In genomic region chr19:48269617-48270026, GRCh38 we compare ENCODE assay signal across 8 cellular contexts. TPM values are rescaled to one million over a fixed set of nuclear protein-coding genes. Genes with fewer than 3 reads are reported as not detected.
DNase-seq lines count a peak whose midpoint lies in the region; ATAC-seq, FAIRE-seq and TF ChIP-seq lines count a peak whose summit lies in the region.
"Not testable (repeated sequence)": the region's sequence is repeated elsewhere in the genome, so short reads cannot be mapped to it uniquely, and the experiment has no call there.

No MANE protein-coding gene starts in this region.

- H3K9ac ChIP-seq in BLaER1: peak overlapping the region; percentile 85
- H3K9ac ChIP-seq in endodermal cell (ENCODE audit: extremely low read depth, low read length, poor library complexity, severe bottlenecking): not testable (repeated sequence)

- H3K9me3 ChIP-seq in BLaER1; naive thymus-derived CD4-positive, alpha-beta T cell (ENCODE audit: control insufficient read depth in 2 of 3, low read length in 3 of 3): not testable (repeated sequence)
- peaks cover 10% of the 10 kb centered on the region for H3K9me3 ChIP-seq in endodermal cell (ENCODE audit: control insufficient read depth, low read length)

- H4K20me1 ChIP-seq in BLaER1: not testable (repeated sequence)

- POLR2A ChIA-PET in activated CD4-positive, alpha-beta memory T cell treated with anti-CD3 and anti-CD28 coated beads, Interleukin-2, amount 10 ng/mL, durations not matched to agents 7 days and 5 days (lab: Charles Lee): not testable (repeated sequence)
- POLR2A ChIA-PET in naive thymus-derived CD4-positive, alpha-beta T cell (lab: Charles Lee): interaction anchor here (0.7 kb wide), 1 partner anchor 49 kb away, joined by 3 read pairs; no protein-coding TSS in a partner anchor

- H3K4me3 ChIP-seq in BLaER1: peak overlapping the region; percentile 76
- H3K4me3 ChIP-seq in endodermal cell (ENCODE audit: low read length); naive thymus-derived CD4-positive, alpha-beta T cell (ENCODE audit: low read length): not testable (repeated sequence)

- H3K4me1 ChIP-seq in BLaER1: peaks cover 56% of the 10 kb centered on the region
- H3K4me1 ChIP-seq in endodermal cell (ENCODE audit: control insufficient read depth, insufficient read depth, low read length); naive thymus-derived CD4-positive, alpha-beta T cell (ENCODE audit: control insufficient read depth in 2 of 2, insufficient read depth in 2 of 2, low read length in 2 of 2): not testable (repeated sequence)

- TF ChIP-seq POLR2A in GM12891 (IDR thresholded peaks at IDR 0.05; ENCODE audit: low read depth, low read length): not testable (repeated sequence)

- ATAC-seq in naive thymus-derived CD4-positive, alpha-beta T cell; stimulated activated effector memory CD8-positive, alpha-beta T cell treated with anti-CD3 and anti-CD28 coated beads, Interleukin-12 subunit alpha, Interleukin-12 subunit beta, amount 100 ng/mL, for 72 hours: not testable (repeated sequence)

- H3K4me2 ChIP-seq in BLaER1: peak overlapping the region; percentile 82

- H3K27ac Mint-ChIP-seq in activated CD4-positive, alpha-beta memory T cell treated with anti-CD3 and anti-CD28 coated beads, Interleukin-2, amount 10 ng/mL, durations not matched to agents 7 days and 5 days; activated naive CD8-positive, alpha-beta T cell treated with anti-CD3 and anti-CD28 coated beads for 36 hours; stimulated activated effector memory CD8-positive, alpha-beta T cell treated with anti-CD3 and anti-CD28 coated beads, Interleukin-12 subunit alpha, Interleukin-12 subunit beta, amount 100 ng/mL, for 72 hours: not testable (repeated sequence)
- H3K27ac Mint-ChIP-seq in endodermal cell: peak overlapping the region; percentile 89
- peak overlapping the region in 4 of 9 donors; percentile 12 to 71 (median 23) for H3K27ac Mint-ChIP-seq in naive thymus-derived CD4-positive, alpha-beta T cell

- peaks cover 17% of the 10 kb centered on the region for H3K27me3 Mint-ChIP-seq in activated CD4-positive, alpha-beta memory T cell treated with anti-CD3 and anti-CD28 coated beads, Interleukin-2, amount 10 ng/mL, durations not matched to agents 7 days and 5 days
- peaks cover 17% of the 10 kb centered on the region for H3K27me3 Mint-ChIP-seq in activated naive CD8-positive, alpha-beta T cell treated with anti-CD3 and anti-CD28 coated beads for 36 hours
- H3K27me3 Mint-ChIP-seq in endodermal cell (ENCODE audit: insufficient read depth): peaks cover 25% of the 10 kb centered on the region
- peaks cover 0 to 31% (median 11%) of the 10 kb centered on the region in 5 donors for H3K27me3 Mint-ChIP-seq in naive thymus-derived CD4-positive, alpha-beta T cell

- H3K36me3 Mint-ChIP-seq in activated CD4-positive, alpha-beta memory T cell treated with anti-CD3 and anti-CD28 coated beads, Interleukin-2, amount 10 ng/mL, durations not matched to agents 7 days and 5 days (ENCODE audit: low read depth); activated naive CD8-positive, alpha-beta T cell treated with anti-CD3 and anti-CD28 coated beads for 36 hours; naive thymus-derived CD4-positive, alpha-beta T cell; stimulated activated effector memory CD8-positive, alpha-beta T cell treated with anti-CD3 and anti-CD28 coated beads, Interleukin-12 subunit alpha, Interleukin-12 subunit beta, amount 100 ng/mL, for 72 hours: not testable (repeated sequence)
- peaks cover 10% of the 10 kb centered on the region for H3K36me3 Mint-ChIP-seq in endodermal cell (ENCODE audit: low read depth)

- peak overlapping the region; percentile 97 for H3K27ac ChIP-seq in BLaER1
- H3K27ac ChIP-seq in endodermal cell (ENCODE audit: low read depth, low read length); naive thymus-derived CD4-positive, alpha-beta T cell (ENCODE audit: low read depth, low read length): not testable (repeated sequence)

- DNase-seq in GM12891 (ENCODE audit: insufficient read length, low spot score); activated CD4-positive, alpha-beta memory T cell treated with anti-CD3 and anti-CD28 coated beads, Interleukin-2, amount 10 ng/mL, durations not matched to agents 7 days and 5 days; activated naive CD8-positive, alpha-beta T cell treated with anti-CD3 and anti-CD28 coated beads for 36 hours; naive thymus-derived CD4-positive, alpha-beta T cell; stimulated activated effector memory CD8-positive, alpha-beta T cell treated with anti-CD3 and anti-CD28 coated beads, Interleukin-12 subunit alpha, Interleukin-12 subunit beta, amount 100 ng/mL, for 72 hours (ENCODE audit: low spot score in 2 of 2): not testable (repeated sequence)
- DNase-seq in RKO (ENCODE audit: low spot score) (peak; percentile 43), endodermal cell (peak; percentile 59)

- not testable (repeated sequence) for H3K27me3 ChIP-seq in BLaER1; endodermal cell (ENCODE audit: control insufficient read depth, insufficient read depth, low read length, poor library complexity, severe bottlenecking); naive thymus-derived CD4-positive, alpha-beta T cell (ENCODE audit: control insufficient read depth in 2 of 2, insufficient read depth in 2 of 2, low read length in 2 of 2)

- peak; percentile 47 for FAIRE-seq in GM12891 (lab: Jason Lieb, UNC)

- TF ChIP-seq CTCF in endodermal cell (conservative IDR thresholded peaks at IDR 0.05): not testable (repeated sequence)

- H3K36me3 ChIP-seq in BLaER1; endodermal cell (ENCODE audit: control insufficient read depth, insufficient read depth, low read length); naive thymus-derived CD4-positive, alpha-beta T cell (ENCODE audit: control insufficient read depth in 2 of 3, insufficient read depth in 3 of 3, low read length in 3 of 3): not testable (repeated sequence)

- H3K4me3 Mint-ChIP-seq in activated CD4-positive, alpha-beta memory T cell treated with anti-CD3 and anti-CD28 coated beads, Interleukin-2, amount 10 ng/mL, durations not matched to agents 7 days and 5 days: peak overlapping the region; percentile 14
- H3K4me3 Mint-ChIP-seq in activated naive CD8-positive, alpha-beta T cell treated with anti-CD3 and anti-CD28 coated beads for 36 hours: peak overlapping the region; percentile 55
- peak overlapping the region; percentile 75 for H3K4me3 Mint-ChIP-seq in endodermal cell
- H3K4me3 Mint-ChIP-seq in naive thymus-derived CD4-positive, alpha-beta T cell: peak overlapping the region; percentile 38 to 92 (median 76)
- H3K4me3 Mint-ChIP-seq in stimulated activated effector memory CD8-positive, alpha-beta T cell treated with anti-CD3 and anti-CD28 coated beads, Interleukin-12 subunit alpha, Interleukin-12 subunit beta, amount 100 ng/mL, for 72 hours: peak overlapping the region; percentile 98

- H3K9me3 Mint-ChIP-seq in activated CD4-positive, alpha-beta memory T cell treated with anti-CD3 and anti-CD28 coated beads, Interleukin-2, amount 10 ng/mL, durations not matched to agents 7 days and 5 days; activated naive CD8-positive, alpha-beta T cell treated with anti-CD3 and anti-CD28 coated beads for 36 hours; naive thymus-derived CD4-positive, alpha-beta T cell; stimulated activated effector memory CD8-positive, alpha-beta T cell treated with anti-CD3 and anti-CD28 coated beads, Interleukin-12 subunit alpha, Interleukin-12 subunit beta, amount 100 ng/mL, for 72 hours: not testable (repeated sequence)
- H3K9me3 Mint-ChIP-seq in endodermal cell: peaks cover 13% of the 10 kb centered on the region

- CTCF ChIA-PET in activated CD4-positive, alpha-beta memory T cell treated with anti-CD3 and anti-CD28 coated beads, Interleukin-2, amount 10 ng/mL, durations not matched to agents 7 days and 5 days (lab: Charles Lee): interaction anchor here (1.7 to 3.7 kb wide), 3 partner anchors 9 to 64 kb away, joined by 4 to 21 read pairs (median 8); no protein-coding TSS in a partner anchor
- CTCF ChIA-PET in naive thymus-derived CD4-positive, alpha-beta T cell (lab: Charles Lee): interaction anchor here (0.6 to 1.8 kb wide), 7 partner anchors 9 to 315 kb away, joined by 3 to 8 read pairs (median 5); no protein-coding TSS in a partner anchor

- peaks cover 24% of the 10 kb centered on the region for H3K4me1 Mint-ChIP-seq in activated CD4-positive, alpha-beta memory T cell treated with anti-CD3 and anti-CD28 coated beads, Interleukin-2, amount 10 ng/mL, durations not matched to agents 7 days and 5 days
- H3K4me1 Mint-ChIP-seq in activated naive CD8-positive, alpha-beta T cell treated with anti-CD3 and anti-CD28 coated beads for 36 hours: peaks cover 13% of the 10 kb centered on the region
- H3K4me1 Mint-ChIP-seq in endodermal cell: not testable (repeated sequence)
- peaks cover 16 to 30% (median 20%) of the 10 kb centered on the region in 7 donors for H3K4me1 Mint-ChIP-seq in naive thymus-derived CD4-positive, alpha-beta T cell
- H3K4me1 Mint-ChIP-seq in stimulated activated effector memory CD8-positive, alpha-beta T cell treated with anti-CD3 and anti-CD28 coated beads, Interleukin-12 subunit alpha, Interleukin-12 subunit beta, amount 100 ng/mL, for 72 hours: peaks cover 24% of the 10 kb centered on the region

- intact Hi-C loops in naive thymus-derived CD4-positive, alpha-beta T cell (cut with micrococcal nuclease): not testable (repeated sequence)

- 86 to 92% methylated on average over 3 to 6 of the region's 6 CpGs for WGBS in endodermal cell (ENCODE audit: insufficient coverage in 1 of 2, insufficient read length in 1 of 2), 2 experiments

RNA-seq across cellular contexts. Expression of gene ZNF114, which starts 0.3 kb away (rescaled TPM):
- polyA plus RNA-seq in GM12891 (2012; ENCODE audit: low read depth, missing spikeins): 0.12 TPM
- total RNA-seq in activated CD4-positive, alpha-beta memory T cell treated with anti-CD3 and anti-CD28 coated beads, Interleukin-2, amount 10 ng/mL, durations not matched to agents 7 days and 5 days: under 1 TPM; 0.15 to 0.20 TPM
- under 1 TPM; 0.44 to 0.60 TPM for total RNA-seq in activated naive CD8-positive, alpha-beta T cell treated with anti-CD3 and anti-CD28 coated beads for 36 hours
- 10 to 100 TPM; 10.6 to 14.6 TPM for total RNA-seq in endodermal cell
- polyA plus RNA-seq in endodermal cell (2013, experiment 1 of 2): 7.0 TPM
- polyA plus RNA-seq in endodermal cell (2013, experiment 2 of 2): 4.9 TPM
- total RNA-seq in naive thymus-derived CD4-positive, alpha-beta T cell: under 1 TPM in 2 of 5 experiments, not detected in 3; 0.29 to 0.51 TPM
- polyA plus RNA-seq in naive thymus-derived CD4-positive, alpha-beta T cell: not detected

RNA-seq across cellular contexts. Expression of gene CARD8, which starts 13.9 kb away (rescaled TPM):
- polyA plus RNA-seq in GM12891 (2012; ENCODE audit: low read depth, missing spikeins): 34.7 TPM
- total RNA-seq in activated CD4-positive, alpha-beta memory T cell treated with anti-CD3 and anti-CD28 coated beads, Interleukin-2, amount 10 ng/mL, durations not matched to agents 7 days and 5 days: 100 to 1,000 TPM; 247 to 253 TPM
- 100 to 1,000 TPM; 102 to 103 TPM for total RNA-seq in activated naive CD8-positive, alpha-beta T cell treated with anti-CD3 and anti-CD28 coated beads for 36 hours
- 10 to 100 TPM; 34.0 to 44.6 TPM for total RNA-seq in endodermal cell
- polyA plus RNA-seq in endodermal cell (2013, experiment 1 of 2): 29.4 TPM
- 28.4 TPM for polyA plus RNA-seq in endodermal cell (2013, experiment 2 of 2)
- 100 to 1,000 TPM; 104 to 301 (median 182) TPM for total RNA-seq in naive thymus-derived CD4-positive, alpha-beta T cell
- 100 to 1,000 TPM in 1 of 2 donors, 10 to 100 TPM in 1; 73.6 to 101 TPM for polyA plus RNA-seq in naive thymus-derived CD4-positive, alpha-beta T cell

RNA-seq across cellular contexts. Expression of gene EMP3, which starts 55.7 kb away (rescaled TPM):
- polyA plus RNA-seq in GM12891 (2012; ENCODE audit: low read depth, missing spikeins): 96.4 TPM
- total RNA-seq in activated CD4-positive, alpha-beta memory T cell treated with anti-CD3 and anti-CD28 coated beads, Interleukin-2, amount 10 ng/mL, durations not matched to agents 7 days and 5 days: 100 to 1,000 TPM; 418 to 447 TPM
- total RNA-seq in activated naive CD8-positive, alpha-beta T cell treated with anti-CD3 and anti-CD28 coated beads for 36 hours: 100 to 1,000 TPM; 185 to 187 TPM
- 1 to 10 TPM; 3.5 TPM for total RNA-seq in endodermal cell
- 38.7 TPM for polyA plus RNA-seq in endodermal cell (2013, experiment 1 of 2)
- polyA plus RNA-seq in endodermal cell (2013, experiment 2 of 2): 37.9 TPM
- total RNA-seq in naive thymus-derived CD4-positive, alpha-beta T cell: 100 to 1,000 TPM; 183 to 425 (median 257) TPM
- 100 to 1,000 TPM; 511 to 711 TPM for polyA plus RNA-seq in naive thymus-derived CD4-positive, alpha-beta T cell

Comparison
In these comparisons a context has a peak if more than half of its experiments do, and no peak if none do; other contexts are left out.
1. H3K4me3 Mint-ChIP-seq: peak in every context shown above with its lines; median percentile 98 in stimulated activated effector memory CD8-positive, alpha-beta T cell treated with anti-CD3 and anti-CD28 coated beads, Interleukin-12 subunit alpha, Interleukin-12 subunit beta, amount 100 ng/mL, for 72 hours; 76 in naive thymus-derived CD4-positive, alpha-beta T cell; 75 in endodermal cell; 55 in activated naive CD8-positive, alpha-beta T cell treated with anti-CD3 and anti-CD28 coated beads for 36 hours; 14 in activated CD4-positive, alpha-beta memory T cell treated with anti-CD3 and anti-CD28 coated beads, Interleukin-2, amount 10 ng/mL, durations not matched to agents 7 days and 5 days.
2. RNA of gene ZNF114, which starts 0.3 kb away (total RNA-seq): 10.6 to 14.6 TPM in endodermal cell; 0.44 to 0.60 TPM in activated naive CD8-positive, alpha-beta T cell treated with anti-CD3 and anti-CD28 coated beads for 36 hours, 0.29 to 0.51 TPM in naive thymus-derived CD4-positive, alpha-beta T cell and 0.15 to 0.20 TPM in activated CD4-positive, alpha-beta memory T cell treated with anti-CD3 and anti-CD28 coated beads, Interleukin-2, amount 10 ng/mL, durations not matched to agents 7 days and 5 days; every median in the first group is over 4 times any median in the second.
3. RNA of gene EMP3, which starts 55.7 kb away (total RNA-seq): 418 to 447 TPM in activated CD4-positive, alpha-beta memory T cell treated with anti-CD3 and anti-CD28 coated beads, Interleukin-2, amount 10 ng/mL, durations not matched to agents 7 days and 5 days, 183 to 425 TPM in naive thymus-derived CD4-positive, alpha-beta T cell and 185 to 187 TPM in activated naive CD8-positive, alpha-beta T cell treated with anti-CD3 and anti-CD28 coated beads for 36 hours; 3.5 TPM in endodermal cell; every median in the first group is over 10 times any median in the second.